In genomic region chr4:73870260-73870659, GRCh38 we compare ENCODE assay signal across 12 cellular contexts. TPM values are rescaled to one million over a fixed set of nuclear protein-coding genes. Genes with fewer than 3 reads are reported as not detected.
DNase-seq lines count a peak whose midpoint lies in the region; ATAC-seq and TF ChIP-seq lines count a peak whose summit lies in the region.
"Had no signal": no experiment of that assay in that cellular context is flagged by ENCODE, and none has a peak within 500 bp of the region (broad histone marks: within the 10 kb centered on the region; RNA-seq: fewer than 3 reads in every experiment).

No MANE protein-coding gene starts in this region.

- H3K36me3 ChIP-seq in PC-3 (ENCODE audit: low read depth, low read length) (no peaks in the 10 kb centered on the region), mucosa of stomach (ENCODE audit: control insufficient read depth, insufficient read depth, low read length) (no peaks in the 10 kb centered on the region)
- H3K36me3 ChIP-seq: BLaER1 had no signal

- H3K27me3 Mint-ChIP-seq in CD14-positive monocyte (ENCODE audit: low read depth in 3 of 3) (peaks cover 0 to 6% (median 2%) of the 10 kb centered on the region in 3 donors), T-cell (peaks cover 18 to 20% of the 10 kb centered on the region in 2 donors)

- peak overlapping the region; percentile 80 for H3K27ac ChIP-seq in PC-3 (ENCODE audit: low read length)
- H3K27ac ChIP-seq: BLaER1 had no signal

- H3K9ac ChIP-seq in PC-3 (ENCODE audit: low read length) (peak overlapping the region; percentile 82), mucosa of stomach (ENCODE audit: low read length) (peak overlapping the region; percentile 18)
- H3K9ac ChIP-seq: BLaER1 had no signal

- H3K9me3 Mint-ChIP-seq in CD14-positive monocyte (peaks cover 6 to 13% (median 9%) of the 10 kb centered on the region in 7 donors), T-cell (no peaks in the 10 kb centered on the region)

- H3K36me3 Mint-ChIP-seq in CD14-positive monocyte (peaks cover 0 to 3% of the 10 kb centered on the region in 2 donors), T-cell (no peaks in the 10 kb centered on the region)
- H3K36me3 Mint-ChIP-seq: activated CD8-positive, alpha-beta memory T cell treated with anti-CD3 and anti-CD28 coated beads, Interleukin-2, amount 10 ng/mL, durations not matched to agents 7 days and 5 days had no signal

- H3K4me3 Mint-ChIP-seq in CD14-positive monocyte (peak overlapping the region; percentile 84 to 93), T-cell (no peak overlapping the region)
- H3K4me3 Mint-ChIP-seq: activated CD8-positive, alpha-beta memory T cell treated with anti-CD3 and anti-CD28 coated beads, Interleukin-2, amount 10 ng/mL, durations not matched to agents 7 days and 5 days had no signal

- H3K4me1 Mint-ChIP-seq in CD14-positive monocyte (peaks cover 61% of the 10 kb centered on the region), T-cell (peaks cover 0 to 6% (median 4%) of the 10 kb centered on the region in 3 donors)
- H3K4me1 Mint-ChIP-seq: activated CD8-positive, alpha-beta memory T cell treated with anti-CD3 and anti-CD28 coated beads, Interleukin-2, amount 10 ng/mL, durations not matched to agents 7 days and 5 days had no signal

- ATAC-seq in PC-3 (peak; percentile 19), GM18868 (IDR thresholded peaks at IDR 0.05; ENCODE audit: unreplicated experiment) (no peak), T-cell (replicated peaks in 1 of 4) (no peak)
- ATAC-seq: activated CD8-positive, alpha-beta memory T cell treated with anti-CD3 and anti-CD28 coated beads, Interleukin-2, amount 10 ng/mL, durations not matched to agents 7 days and 5 days had no signal

- intact Hi-C loops in CD14-positive monocyte (cut with micrococcal nuclease) = no loop called here
- intact Hi-C loops in PC-3 (cut with micrococcal nuclease) = no loop called here

- H3K9me3 ChIP-seq in PC-3 (ENCODE audit: low read length) = no peaks in the 10 kb centered on the region
- no peaks in the 10 kb centered on the region for H3K9me3 ChIP-seq in mucosa of stomach (ENCODE audit: control insufficient read depth, low read length)

- H3F3A ChIP-seq in PC-3 (ENCODE audit: low read length, unreplicated experiment) = no peaks in the 10 kb centered on the region

- H3K4me2 ChIP-seq in PC-3 (ENCODE audit: low read length) = peak overlapping the region; percentile 81
- H3K4me2 ChIP-seq: BLaER1 had no signal

- H3K27ac Mint-ChIP-seq in CD14-positive monocyte (peak overlapping the region; percentile 56 to 95 (median 78)), T-cell (no peak overlapping the region)
- H3K27ac Mint-ChIP-seq: activated CD8-positive, alpha-beta memory T cell treated with anti-CD3 and anti-CD28 coated beads, Interleukin-2, amount 10 ng/mL, durations not matched to agents 7 days and 5 days had no signal

- no peaks in the 10 kb centered on the region for H3K27me3 ChIP-seq in PC-3 (ENCODE audit: low read length)
- H3K27me3 ChIP-seq in mucosa of stomach (ENCODE audit: control insufficient read depth, insufficient read depth, low read length) = no peaks in the 10 kb centered on the region
- H3K27me3 ChIP-seq: BLaER1 had no signal

- BruUV-seq in PC-3 (replicated peaks; lab: Mats Ljungman, UMichigan) = no TSS peak

- H3K79me2 ChIP-seq in PC-3 (ENCODE audit: low read length) = no peaks in the 10 kb centered on the region

- H3K9me2 ChIP-seq in PC-3 (replicated peaks; ENCODE audit: low read length) = no peaks in the 10 kb centered on the region

- H3K4me3 ChIP-seq in PC-3 (ENCODE audit: low read length) (peak overlapping the region; percentile 65), mucosa of stomach (ENCODE audit: low read length) (peak overlapping the region; percentile 28)
- H3K4me3 ChIP-seq: BLaER1 had no signal

- DNase-seq in CD14-positive monocyte (ENCODE audit: low spot score) (no peak), PC-3 (peak; percentile 82), fibroblast of gingiva (ENCODE audit: low read depth) (peak; percentile 65), 8988T (no peak), T-cell (no peak)
- no peak for DNase-seq in stimulated activated CD4-positive, alpha-beta T cell treated with anti-CD3 and anti-CD28 coated beads, Interleukin-12 subunit alpha, Interleukin-12 subunit beta, amount 100 ng/mL, for 4 hours
- DNase-seq: activated CD8-positive, alpha-beta memory T cell treated with anti-CD3 and anti-CD28 coated beads, Interleukin-2, amount 10 ng/mL, durations not matched to agents 7 days and 5 days; cortex of kidney; NCI-H2029 had no signal

- H3K4me1 ChIP-seq in PC-3 (ENCODE audit: insufficient read depth, low read length) (peaks cover 73% of the 10 kb centered on the region), mucosa of stomach (ENCODE audit: control insufficient read depth, insufficient read depth, low read length) (peaks cover 14% of the 10 kb centered on the region)
- H3K4me1 ChIP-seq: BLaER1 had no signal

- H2AFZ ChIP-seq in PC-3 (ENCODE audit: low read length) = peak overlapping the region; percentile 70; the same call in 1 of the 2 replicates

- CTCF ChIA-PET in PC-3 (lab: Charles Lee) (no interaction called here), T-cell (lab: Charles Lee) (interaction anchor here in 1 of 2 donors (0.6 kb wide), 1 partner anchor 380 kb away, joined by 3 read pairs; no protein-coding TSS in a partner anchor)

- H4K20me1 ChIP-seq in PC-3 (ENCODE audit: low read length) = no peaks in the 10 kb centered on the region
- H4K20me1 ChIP-seq: BLaER1 had no signal

- POLR2A ChIA-PET in PC-3 (lab: Charles Lee; ENCODE audit: unreplicated experiment) (interaction anchor here (0.7 kb wide), 1 partner anchor 207 kb away, joined by 3 read pairs; no protein-coding TSS in a partner anchor), T-cell (lab: Charles Lee) (no interaction called here)

- TF ChIP-seq CTCF in CD14-positive monocyte (IDR thresholded peaks at IDR 0.05) (no peak), PC-3 (conservative IDR thresholded peaks at IDR 0.05; ENCODE audit: low read depth, low read length) (no peak)

RNA-seq across cellular contexts. Expression of gene CXCL1, which starts 1.1 kb away (rescaled TPM):
- 1 to 10 TPM; 1.7 to 4.4 TPM for polyA plus RNA-seq in CD14-positive monocyte
- 239 and 267 TPM in 2 replicates for total RNA-seq in PC-3 (2014; rRNA removed)
- total RNA-seq in T-cell = not detected
- total RNA-seq: activated CD8-positive, alpha-beta memory T cell treated with anti-CD3 and anti-CD28 coated beads, Interleukin-2, amount 10 ng/mL, durations not matched to agents 7 days and 5 days had no signal

RNA-seq across cellular contexts. Expression of gene PF4V1, which starts 17.2 kb away (rescaled TPM):
- 1 to 10 TPM in 1 of 2 donors, under 1 TPM in 1; 0.99 to 3.3 TPM for polyA plus RNA-seq in CD14-positive monocyte
- total RNA-seq in PC-3 (2014; rRNA removed) (not detected in 2 replicates), T-cell (1 to 10 TPM in 1 of 5 donors, not detected in 4; 1.6 TPM)
- total RNA-seq: activated CD8-positive, alpha-beta memory T cell treated with anti-CD3 and anti-CD28 coated beads, Interleukin-2, amount 10 ng/mL, durations not matched to agents 7 days and 5 days had no signal

RNA-seq across cellular contexts. Expression of gene CXCL6, which starts 33.8 kb away (rescaled TPM):
- not detected for polyA plus RNA-seq in CD14-positive monocyte
- 23.4 and 25.7 TPM in 2 replicates for total RNA-seq in PC-3 (2014; rRNA removed)
- total RNA-seq in T-cell = not detected
- total RNA-seq: activated CD8-positive, alpha-beta memory T cell treated with anti-CD3 and anti-CD28 coated beads, Interleukin-2, amount 10 ng/mL, durations not matched to agents 7 days and 5 days had no signal

Comparison
In these comparisons a context has a peak if more than half of its experiments do, and no peak if none do; other contexts are left out.
1. DNase-seq: peak in PC-3 (single experiment) and fibroblast of gingiva (single experiment); none in CD14-positive monocyte (single experiment), 8988T (single experiment), stimulated activated CD4-positive, alpha-beta T cell treated with anti-CD3 and anti-CD28 coated beads, Interleukin-12 subunit alpha, Interleukin-12 subunit beta, amount 100 ng/mL, for 4 hours (single experiment) and T-cell (0 of 34).
2. H3K27ac Mint-ChIP-seq: peak in CD14-positive monocyte (7 of 7); none in T-cell (0 of 2).
3. H3K4me3 Mint-ChIP-seq: peak in CD14-positive monocyte (2 of 2); none in T-cell (0 of 3).
4. RNA of gene CXCL1, which starts 1.1 kb away (total RNA-seq): 239 to 267 TPM in PC-3; not detected in T-cell; every median in the first group is over 100 times any median in the second.
5. RNA of gene CXCL6, which starts 33.8 kb away (total RNA-seq): 23.4 to 25.7 TPM in PC-3; not detected in T-cell; every median in the first group is over 10 times any median in the second.